In genomic region chr19:12984683-12985048, GRCh38 we compare ENCODE assay signal across 12 cellular contexts. TPM values are rescaled to one million over a fixed set of nuclear protein-coding genes. Genes with fewer than 3 reads are reported as not detected.
DNase-seq lines count a peak whose midpoint lies in the region; TF ChIP-seq lines count a peak whose summit lies in the region.
"Had no signal": no experiment of that assay in that cellular context is flagged by ENCODE, and none has a peak within 500 bp of the region (broad histone marks: within the 10 kb centered on the region; RNA-seq: fewer than 3 reads in every experiment).

No MANE protein-coding gene starts in this region.

- no peaks in the 10 kb centered on the region for H3K9me3 Mint-ChIP-seq in chondrocyte (ENCODE audit: low read depth)
- no peaks in the 10 kb centered on the region for H3K9me3 Mint-ChIP-seq in activated T-cell treated with anti-CD3 and anti-CD28 coated beads, Interleukin-2, amount 50 U/mL, for 24 hours

- peak; percentile 69 for DNase-seq in Ammon's horn (ENCODE audit: low spot score)
- DNase-seq in chondrocyte (ENCODE audit: low spot score): no peak
- DNase-seq in nucleus accumbens (lab: John Stamatoyannopoulos, UW): peak in 40 of 56 donors; percentile 16 to 84 (median 54)
- DNase-seq in MV-4-11 (lab: John Stamatoyannopoulos, UW): no peak
- DNase-seq in activated T-cell treated with anti-CD3 and anti-CD28 coated beads, Interleukin-2, amount 50 U/mL, for 24 hours: no peak
- no peak for DNase-seq in GF-D8 (lab: John Stamatoyannopoulos, UW)
- DNase-seq in iPS-NIHi7 (ENCODE audit: extremely low spot score): no peak
- DNase-seq: activated CD4-positive, alpha-beta T cell treated with anti-CD3 and anti-CD28 coated beads, Interleukin-2, amount 50 U/mL, for 48 hours; activated gamma-delta T cell; Karpas-422; NCI-H2227 treated with DMSO at 0.1 percent for 48 hours had no signal

- H3K4me3 ChIP-seq in KMS-11 (IDR thresholded peaks at IDR 0.05; ENCODE audit: insufficient read depth, low read depth, low read length): no peak overlapping the region

- TF ChIP-seq CTCF in KMS-11 (conservative IDR thresholded peaks at IDR 0.05; ENCODE audit: low read depth, low read length) (no peak), chondrocyte (IDR thresholded peaks at IDR 0.05) (no peak)

- H2AFZ ChIP-seq in KMS-11 (ENCODE audit: low read depth): no peak overlapping the region

- no peaks in the 10 kb centered on the region for H3K36me3 ChIP-seq in KMS-11 (ENCODE audit: insufficient read depth)

- peaks cover 39% of the 10 kb centered on the region for H3K27me3 ChIP-seq in KMS-11 (ENCODE audit: insufficient read depth, low read depth)

- peak overlapping the region; percentile 55; the same call in 1 of the 2 replicates for H3K4me2 ChIP-seq in KMS-11

- no peaks in the 10 kb centered on the region for H3K79me2 ChIP-seq in KMS-11 (ENCODE audit: insufficient read depth, low read depth)

- H3K4me1 ChIP-seq in KMS-11 (ENCODE audit: low read depth, poor library complexity, severe bottlenecking): peaks cover 33% of the 10 kb centered on the region

- H3K4me1 Mint-ChIP-seq in chondrocyte (ENCODE audit: low read depth): peaks cover 9% of the 10 kb centered on the region
- no peaks in the 10 kb centered on the region for H3K4me1 Mint-ChIP-seq in activated T-cell treated with anti-CD3 and anti-CD28 coated beads, Interleukin-2, amount 50 U/mL, for 24 hours (ENCODE audit: low read depth)

- no peak overlapping the region for H3K9ac ChIP-seq in KMS-11

- H3K27me3 Mint-ChIP-seq in chondrocyte (ENCODE audit: low read depth): no peaks in the 10 kb centered on the region
- H3K27me3 Mint-ChIP-seq in activated T-cell treated with anti-CD3 and anti-CD28 coated beads, Interleukin-2, amount 50 U/mL, for 24 hours: no peaks in the 10 kb centered on the region

- no peaks in the 10 kb centered on the region for H4K20me1 ChIP-seq in KMS-11 (ENCODE audit: insufficient read depth)

- H3K36me3 Mint-ChIP-seq in chondrocyte (ENCODE audit: low read depth): no peaks in the 10 kb centered on the region
- no peaks in the 10 kb centered on the region for H3K36me3 Mint-ChIP-seq in activated T-cell treated with anti-CD3 and anti-CD28 coated beads, Interleukin-2, amount 50 U/mL, for 24 hours (ENCODE audit: low read depth)

- H3K27ac Mint-ChIP-seq in chondrocyte (ENCODE audit: unreplicated experiment): peak overlapping the region; percentile 81
- no peak overlapping the region for H3K27ac Mint-ChIP-seq in activated T-cell treated with anti-CD3 and anti-CD28 coated beads, Interleukin-2, amount 50 U/mL, for 24 hours

- no peak overlapping the region for H3K4me3 Mint-ChIP-seq in chondrocyte (ENCODE audit: unreplicated experiment)
- H3K4me3 Mint-ChIP-seq in activated T-cell treated with anti-CD3 and anti-CD28 coated beads, Interleukin-2, amount 50 U/mL, for 24 hours: no peak overlapping the region

- no peak overlapping the region for H3K27ac ChIP-seq in KMS-11

RNA-seq across cellular contexts. Expression of gene NFIX, which starts 10.6 kb away (rescaled TPM):
- total RNA-seq in chondrocyte: 95.4 to 117 TPM (median 98.9 TPM) in 3 replicates

RNA-seq across cellular contexts. Expression of gene DAND5, which starts 15.3 kb away (rescaled TPM):
- total RNA-seq in chondrocyte: 0.36 to 0.57 TPM (median 0.41 TPM) in 3 replicates

RNA-seq across cellular contexts. Expression of gene GADD45GIP1, which starts 27.6 kb away (rescaled TPM):
- total RNA-seq in chondrocyte: 28.8 to 31.3 TPM (median 29.1 TPM) in 3 replicates

RNA-seq across cellular contexts. Expression of gene RAD23A, which starts 39.0 kb away (rescaled TPM):
- 71.6 to 94.9 TPM (median 72.4 TPM) in 3 replicates for total RNA-seq in chondrocyte

RNA-seq across cellular contexts. Expression of gene CALR, which starts 46.3 kb away (rescaled TPM):
- total RNA-seq in chondrocyte: 1,165 to 1,556 TPM (median 1,179 TPM) in 3 replicates

Comparison
In these comparisons a context has a peak if more than half of its experiments do, and no peak if none do; other contexts are left out.
1. DNase-seq: peak in Ammon's horn (single experiment) and nucleus accumbens (40 of 56); none in chondrocyte (single experiment), MV-4-11 (single experiment), activated T-cell treated with anti-CD3 and anti-CD28 coated beads, Interleukin-2, amount 50 U/mL, for 24 hours (single experiment), GF-D8 (single experiment) and iPS-NIHi7 (single experiment).